In genomic region chr19:44499962-44500949, GRCh38 we compare ENCODE assay signal across 8 cellular contexts. TPM values are rescaled to one million over a fixed set of nuclear protein-coding genes. Genes with fewer than 3 reads are reported as not detected.
A peak's percentile ranks its signal among the peaks of the same experiment; 100 is the strongest.
DNase-seq lines count a peak whose midpoint lies in the region; ATAC-seq and TF ChIP-seq lines count a peak whose summit lies in the region.

Gene ZNF180 (minus strand): TSS chr19:44500522. CDS start chr19:44497334, 3,188 bp downstream.

- BruUV-seq in PC-3 (replicated peaks; lab: Mats Ljungman, UMichigan), result no TSS peak

- peak within 1 kb of the TSS; percentile 90 for H3K9ac ChIP-seq in PC-3 (ENCODE audit: low read length)

- peak; percentile 91 for ATAC-seq in GM21619 (IDR thresholded peaks at IDR 0.05; ENCODE audit: unreplicated experiment)
- ATAC-seq in PC-3, result peak; percentile 89
- ATAC-seq in activated T-cell treated with anti-CD3 and anti-CD28 coated beads, Interleukin-2, amount 50 U/mL, for 4 hours, result peak; percentile 90 to 92
- peak; percentile 92 for ATAC-seq in esophagus mucosa

- peaks cover 12% of the 10 kb centered on the region for H3K27me3 Mint-ChIP-seq in activated T-cell treated with anti-CD3 and anti-CD28 coated beads, Interleukin-2, amount 50 U/mL, for 4 hours (ENCODE audit: low read depth)

- no peaks in the 10 kb centered on the region for H3K27me3 ChIP-seq in PC-3 (ENCODE audit: low read length)
- no peaks in the 10 kb centered on the region for H3K27me3 ChIP-seq in muscle layer of duodenum (ENCODE audit: low read depth, low read length)

- no peaks in the 10 kb centered on the region for H3K9me2 ChIP-seq in PC-3 (replicated peaks; ENCODE audit: low read length)

- peak within 1 kb of the TSS; percentile 54 for H3K27ac ChIP-seq in PC-3 (ENCODE audit: low read length)
- H3K27ac ChIP-seq in muscle layer of duodenum (ENCODE audit: low read length), result peak within 1 kb of the TSS; percentile 76

- H3K4me2 ChIP-seq in PC-3 (ENCODE audit: low read length), result peak within 1 kb of the TSS; percentile 90

- H3K4me3 Mint-ChIP-seq in activated T-cell treated with anti-CD3 and anti-CD28 coated beads, Interleukin-2, amount 50 U/mL, for 4 hours, result peak within 1 kb of the TSS; percentile 93

- peaks cover 47% of the 10 kb centered on the region for H3K36me3 Mint-ChIP-seq in activated T-cell treated with anti-CD3 and anti-CD28 coated beads, Interleukin-2, amount 50 U/mL, for 4 hours (ENCODE audit: insufficient read depth)

- H2AFZ ChIP-seq in PC-3 (ENCODE audit: low read length), result peak within 1 kb of the TSS; percentile 86

- intact Hi-C loops in PC-3 (cut with micrococcal nuclease), result no loop called here

- DNase-seq in DMS79 (lab: John Stamatoyannopoulos, UW), result peak; percentile 97
- DNase-seq in Jurkat, Clone E6-1 (ENCODE audit: low read depth, low spot score), result peak; percentile 93
- DNase-seq in PC-3, result peak; percentile 90
- DNase-seq in activated T-cell treated with anti-CD3 and anti-CD28 coated beads, Interleukin-2, amount 50 U/mL, for 4 hours, result peak; percentile 94
- peak; percentile 93 for DNase-seq in stimulated activated CD8-positive, alpha-beta memory T cell treated with anti-CD3 and anti-CD28 coated beads, Interleukin-7, amount 100 ng/mL, for 24 hours (ENCODE audit: low read depth)

- POLR2A ChIA-PET in PC-3 (lab: Charles Lee; ENCODE audit: unreplicated experiment), result interaction anchor here (0.6 to 0.7 kb wide), 2 partner anchors 89 to 386 kb away, joined by 4 read pairs; no protein-coding TSS in a partner anchor

- H3K9me3 ChIP-seq in PC-3 (ENCODE audit: low read length) (no peaks in the 10 kb centered on the region; the same call in 1 of the 2 replicates), muscle layer of duodenum (ENCODE audit: control insufficient read depth in 1 of 2, low read length in 2 of 2) (peaks cover 22 to 33% of the 10 kb centered on the region in 2 donors)

- CTCF ChIA-PET in PC-3 (lab: Charles Lee), result no interaction called here

- peak within 1 kb of the TSS; percentile 94 for H3K4me3 ChIP-seq in Jurkat, Clone E6-1 (ENCODE audit: low read length)
- H3K4me3 ChIP-seq in PC-3 (ENCODE audit: low read length), result peak within 1 kb of the TSS; percentile 82
- H3K4me3 ChIP-seq in muscle layer of duodenum (ENCODE audit: low read depth in 1 of 2, low read length in 2 of 2), result peak within 1 kb of the TSS; percentile 93 to 97

- TF ChIP-seq CTCF in PC-3 (conservative IDR thresholded peaks at IDR 0.05; ENCODE audit: low read depth, low read length), result no peak

- H3K36me3 ChIP-seq in PC-3 (ENCODE audit: low read depth, low read length), result peaks cover 39% of the 10 kb centered on the region
- peaks cover 10 to 34% of the 10 kb centered on the region in 2 donors for H3K36me3 ChIP-seq in muscle layer of duodenum (ENCODE audit: control insufficient read depth in 1 of 2, insufficient read depth in 2 of 2, low read length in 2 of 2)

- no peaks in the 10 kb centered on the region for H4K20me1 ChIP-seq in PC-3 (ENCODE audit: low read length)

- peaks cover 58% of the 10 kb centered on the region for H3K9me3 Mint-ChIP-seq in activated T-cell treated with anti-CD3 and anti-CD28 coated beads, Interleukin-2, amount 50 U/mL, for 4 hours

- no peaks in the 10 kb centered on the region for H3F3A ChIP-seq in PC-3 (ENCODE audit: low read length, unreplicated experiment)

- peaks cover 29% of the 10 kb centered on the region for H3K4me1 Mint-ChIP-seq in activated T-cell treated with anti-CD3 and anti-CD28 coated beads, Interleukin-2, amount 50 U/mL, for 4 hours (ENCODE audit: low read depth)

- peaks cover 34% of the 10 kb centered on the region for H3K79me2 ChIP-seq in PC-3 (ENCODE audit: low read length)

- peaks cover 8% of the 10 kb centered on the region; the same call in 1 of the 2 replicates for H3K4me1 ChIP-seq in PC-3 (ENCODE audit: insufficient read depth, low read length)
- peaks cover 5 to 19% of the 10 kb centered on the region in 2 donors for H3K4me1 ChIP-seq in muscle layer of duodenum (ENCODE audit: control insufficient read depth in 1 of 2, insufficient read depth in 2 of 2, low read length in 2 of 2)

RNA-seq across cellular contexts. Expression of gene ZNF180, which starts in this region (rescaled TPM):
- 2.9 TPM for polyA plus RNA-seq in Jurkat, Clone E6-1 (2012; ENCODE audit: insufficient read depth, insufficient read length)
- total RNA-seq in PC-3 (2014; rRNA removed) (7.1 and 9.8 TPM in 2 replicates), esophagus mucosa (3.4 TPM)
- total RNA-seq in activated T-cell treated with anti-CD3 and anti-CD28 coated beads, Interleukin-2, amount 50 U/mL, for 4 hours, result 1 to 10 TPM; 6.5 to 9.3 (median 7.4) TPM

Comparison
In these comparisons a context has a peak if more than half of its experiments do, and no peak if none do; other contexts are left out.
1. Peak in every context shown above with its lines: DNase-seq, ATAC-seq, H3K4me3 ChIP-seq and H3K27ac ChIP-seq.